1 cellular context compared by ENCODE assay signal in the genomic region with DNA sequence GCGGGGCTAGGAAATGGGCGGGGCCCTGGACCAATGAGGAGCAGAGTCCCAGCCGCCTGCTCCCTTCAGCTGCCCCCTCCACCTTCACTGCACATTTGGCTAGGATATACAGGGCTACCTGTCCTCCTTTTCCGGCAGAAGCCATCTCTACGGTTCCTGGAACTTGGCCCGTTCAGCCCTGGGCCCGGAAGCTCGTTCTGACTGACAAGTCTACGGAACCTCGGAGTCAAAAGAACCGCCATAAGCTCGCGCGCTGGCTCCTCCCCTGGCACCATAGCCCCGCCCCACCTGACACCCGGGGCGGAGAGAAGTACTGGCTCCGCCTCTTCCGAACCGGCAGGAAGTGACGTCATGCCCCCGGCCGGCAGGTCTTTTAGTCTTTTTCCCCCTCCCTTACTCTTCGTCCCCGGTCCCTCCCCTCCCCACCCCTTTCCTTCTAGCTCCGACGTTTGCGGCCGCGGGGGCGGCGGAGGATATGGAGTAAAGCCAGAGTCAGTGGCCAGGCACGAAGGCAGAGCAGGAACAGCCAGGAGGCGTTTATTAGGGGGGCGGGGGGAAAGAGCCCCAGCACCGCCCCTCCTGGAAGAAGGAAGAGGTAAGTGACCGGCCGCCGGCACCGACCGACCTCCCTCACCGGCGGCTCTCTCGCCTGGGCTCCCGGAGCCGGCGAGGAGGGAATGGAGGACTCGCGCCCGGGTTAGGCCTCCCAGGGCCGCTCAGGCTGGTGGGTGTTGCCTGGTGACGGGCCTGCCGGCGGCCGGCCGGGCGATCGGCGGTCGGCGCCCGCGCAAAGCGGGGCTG.
TF ChIP-seq lines count a peak whose summit lies in the region.

TSS of gene DEPDC4 (minus strand) at position 278 of the 801 bp plus-strand sequence. CDS start at position 275, 3 bp downstream.
TSS of gene SCYL2 (plus strand) at position 376 of the 801 bp plus-strand sequence. CDS start 15,794 bp downstream, outside the sequence.

TF ChIP-seq in HepG2, 621 proteins besides CTCF, POLR2A, EP300 and RAD21 (continued from another document and continues in another):
- TF ChIP-seq ZBTB40 (IDR thresholded peaks at IDR 0.05) (no peak), ZBTB40 (CRISPR knock-in tag; IDR thresholded peaks at IDR 0.05) (no peak), ZNF10 (CRISPR knock-in tag; IDR thresholded peaks at IDR 0.05; ENCODE audit: borderline replicate concordance, low read depth) (no peak), NCOA1 (CRISPR knock-in tag; IDR thresholded peaks at IDR 0.05) (no peak), MAF1 (CRISPR knock-in tag; IDR thresholded peaks at IDR 0.05; ENCODE audit: borderline replicate concordance) (no peak), DR1 (CRISPR knock-in tag; IDR thresholded peaks at IDR 0.05) (no peak; the same call in 1 of the 2 replicates), REPIN1 (CRISPR knock-in tag; IDR thresholded peaks at IDR 0.05; ENCODE audit: borderline replicate concordance, low read depth) (no peak), ZNF431 (CRISPR knock-in tag; IDR thresholded peaks at IDR 0.05; ENCODE audit: borderline replicate concordance, low read depth) (0 out of 2 replicates have a peak, but pooled peaks have one; percentile 4), ISL2 (CRISPR knock-in tag; IDR thresholded peaks at IDR 0.05) (no peak), MED8 (CRISPR knock-in tag; IDR thresholded peaks at IDR 0.05; ENCODE audit: insufficient replicate concordance) (no peak), PAWR (CRISPR knock-in tag; IDR thresholded peaks at IDR 0.05; ENCODE audit: borderline replicate concordance) (0 out of 2 replicates have a peak, but pooled peaks have one; percentile 42), KDM6A (CRISPR knock-in tag; IDR thresholded peaks at IDR 0.05; ENCODE audit: low read depth) (no peak), NFE2L2 (IDR thresholded peaks at IDR 0.05; ENCODE audit: low read length) (no peak), ZNF251 (CRISPR knock-in tag; IDR thresholded peaks at IDR 0.05) (no peak), CREM (IDR thresholded peaks at IDR 0.05) (peak; percentile 90), CREM (CRISPR knock-in tag; IDR thresholded peaks at IDR 0.05) (no peak), HMGXB4 (CRISPR knock-in tag; IDR thresholded peaks at IDR 0.05; ENCODE audit: borderline replicate concordance in 1 of 2, low read depth in 1 of 2) (peak in 1 of 2 experiments; percentile 68; a peak in 3 of 4 replicates), GLI4 (CRISPR knock-in tag; IDR thresholded peaks at IDR 0.05; ENCODE audit: borderline replicate concordance) (no peak), ZNF24 (IDR thresholded peaks at IDR 0.05) (no peak), SMAD3 (CRISPR knock-in tag; IDR thresholded peaks at IDR 0.05) (no peak), ZNF17 (CRISPR knock-in tag; IDR thresholded peaks at IDR 0.05) (no peak), ZNF784 (CRISPR knock-in tag; IDR thresholded peaks at IDR 0.05; ENCODE audit: borderline replicate concordance) (peak; percentile 66; the same call in 1 of the 2 replicates), ZUFSP (CRISPR knock-in tag; IDR thresholded peaks at IDR 0.05; ENCODE audit: borderline replicate concordance) (no peak), ZBTB3 (CRISPR knock-in tag; IDR thresholded peaks at IDR 0.05; ENCODE audit: borderline replicate concordance, low read depth) (no peak), BCL6 (CRISPR knock-in tag; IDR thresholded peaks at IDR 0.05) (no peak), ZNF530 (CRISPR knock-in tag; IDR thresholded peaks at IDR 0.05; ENCODE audit: low read depth) (no peak), GMEB2 (CRISPR knock-in tag; IDR thresholded peaks at IDR 0.05; ENCODE audit: low read depth) (no peak), TBL1XR1 (IDR thresholded peaks at IDR 0.05; ENCODE audit: borderline replicate concordance, low read length, partially characterized antibody) (no peak), SP4 (CRISPR knock-in tag; IDR thresholded peaks at IDR 0.05) (peak; percentile 93; the same call in 1 of the 2 replicates), ZNF75D (CRISPR knock-in tag; IDR thresholded peaks at IDR 0.05; ENCODE audit: borderline replicate concordance) (no peak), ZNF609 (CRISPR knock-in tag; IDR thresholded peaks at IDR 0.05; ENCODE audit: borderline replicate concordance) (0 out of 2 replicates have a peak, but pooled peaks have one; percentile 11)
- TF ChIP-seq, protein P1, sequence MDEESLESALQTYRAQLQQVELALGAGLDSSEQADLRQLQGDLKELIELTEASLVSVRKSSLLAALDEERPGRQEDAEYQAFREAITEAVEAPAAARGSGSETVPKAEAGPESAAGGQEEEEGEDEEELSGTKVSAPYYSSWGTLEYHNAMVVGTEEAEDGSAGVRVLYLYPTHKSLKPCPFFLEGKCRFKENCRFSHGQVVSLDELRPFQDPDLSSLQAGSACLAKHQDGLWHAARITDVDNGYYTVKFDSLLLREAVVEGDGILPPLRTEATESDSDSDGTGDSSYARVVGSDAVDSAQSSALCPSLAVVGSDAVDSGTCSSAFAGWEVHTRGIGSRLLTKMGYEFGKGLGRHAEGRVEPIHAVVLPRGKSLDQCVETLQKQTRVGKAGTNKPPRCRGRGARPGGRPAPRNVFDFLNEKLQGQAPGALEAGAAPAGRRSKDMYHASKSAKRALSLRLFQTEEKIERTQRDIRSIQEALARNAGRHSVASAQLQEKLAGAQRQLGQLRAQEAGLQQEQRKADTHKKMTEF (CRISPR knock-in tag; IDR thresholded peaks at IDR 0.05): peak; percentile 31; the same call in 1 of the 2 replicates
